Comparison of ENCODE assay signal across 26 cellular contexts in the genomic region with DNA sequence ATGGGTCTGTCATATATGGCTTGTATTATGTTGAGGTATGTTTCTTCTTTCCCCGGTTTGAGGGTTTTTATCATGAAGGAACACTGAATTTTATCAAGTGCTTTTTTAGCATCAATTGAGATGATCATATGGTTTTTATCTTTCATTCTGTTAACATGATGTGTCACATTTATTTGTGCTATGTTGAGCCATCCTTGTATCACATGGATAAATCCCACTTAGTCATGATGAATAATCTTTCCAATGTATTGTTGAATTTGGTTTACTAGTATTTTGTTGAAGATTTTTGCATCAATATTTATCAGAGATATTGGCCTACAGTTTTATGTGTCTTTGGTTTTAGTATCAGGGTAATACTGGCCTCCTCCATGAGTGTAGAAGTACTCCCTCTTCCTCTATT.
DNase-seq lines count a peak whose midpoint lies in the region; ATAC-seq and TF ChIP-seq lines count a peak whose summit lies in the region.
"Had no signal": no experiment of that assay in that cellular context is flagged by ENCODE, and none has a peak within 500 bp of the region (broad histone marks: within the 10 kb centered on the region; RNA-seq: fewer than 3 reads in every experiment).

No MANE protein-coding gene starts in this region.

- no peak overlapping the region for H3K4me3 ChIP-seq in fibroblast of the aortic adventitia (ENCODE audit: low read depth, low read length)
- H3K4me3 ChIP-seq: heart right ventricle, sigmoid colon had no signal

- ATAC-seq in HG02610 (IDR thresholded peaks at IDR 0.05; ENCODE audit: unreplicated experiment) (no peak), HG03139 (IDR thresholded peaks at IDR 0.05; ENCODE audit: unreplicated experiment) (no peak)
- ATAC-seq: heart right ventricle; naive thymus-derived CD4-positive, alpha-beta T cell; Right ventricle myocardium inferior; stimulated activated effector memory CD8-positive, alpha-beta T cell treated with anti-CD3 and anti-CD28 coated beads, Interleukin-12 subunit alpha, Interleukin-12 subunit beta, amount 100 ng/mL, for 72 hours had no signal

- no peak for TF ChIP-seq CTCF in HFFc6 (IDR thresholded peaks at IDR 0.05)
- TF ChIP-seq CTCF in fibroblast of the aortic adventitia (IDR thresholded peaks at IDR 0.05; ENCODE audit: insufficient read depth, low read length), result no peak

- no peak overlapping the region for H3K4me3 Mint-ChIP-seq in HFFc6
- no peak overlapping the region for H3K4me3 Mint-ChIP-seq in activated T-helper 1 cell treated with anti-CD3 and anti-CD28 coated beads, Interleukin-12 subunit alpha, Interleukin-12 subunit beta, Interleukin-2, Interleukin-4 antibody, amounts not matched to agents 30 ng/mL and 10 ng/mL and 1 ng/mL, durations not matched to agents 14 hours and 24 hours and 36 hours
- H3K4me3 Mint-ChIP-seq: activated CD4-positive, alpha-beta memory T cell treated with anti-CD3 and anti-CD28 coated beads for 36 hours; activated naive CD4-positive, alpha-beta T cell treated with anti-CD3 and anti-CD28 coated beads, Interleukin-2, amount 50 U/mL, for 24 hours; naive thymus-derived CD4-positive, alpha-beta T cell; stimulated activated effector memory CD8-positive, alpha-beta T cell treated with anti-CD3 and anti-CD28 coated beads, Interleukin-12 subunit alpha, Interleukin-12 subunit beta, amount 100 ng/mL, for 72 hours; type B pancreatic cell had no signal

- H3K27ac Mint-ChIP-seq in HFFc6, result peak overlapping the region; percentile 44; the same call in 1 of the 2 replicates
- H3K27ac Mint-ChIP-seq in activated T-helper 1 cell treated with anti-CD3 and anti-CD28 coated beads, Interleukin-12 subunit alpha, Interleukin-12 subunit beta, Interleukin-2, Interleukin-4 antibody, amounts not matched to agents 30 ng/mL and 10 ng/mL and 1 ng/mL, durations not matched to agents 14 hours and 24 hours and 36 hours, result no peak overlapping the region
- H3K27ac Mint-ChIP-seq: activated CD4-positive, alpha-beta memory T cell treated with anti-CD3 and anti-CD28 coated beads for 36 hours; activated naive CD4-positive, alpha-beta T cell treated with anti-CD3 and anti-CD28 coated beads, Interleukin-2, amount 50 U/mL, for 24 hours; naive thymus-derived CD4-positive, alpha-beta T cell; stimulated activated effector memory CD8-positive, alpha-beta T cell treated with anti-CD3 and anti-CD28 coated beads, Interleukin-12 subunit alpha, Interleukin-12 subunit beta, amount 100 ng/mL, for 72 hours; type B pancreatic cell had no signal

- peaks cover 19% of the 10 kb centered on the region; the same call in 1 of the 2 replicates for H3K9me3 Mint-ChIP-seq in HFFc6
- H3K9me3 Mint-ChIP-seq in activated T-helper 1 cell treated with anti-CD3 and anti-CD28 coated beads, Interleukin-12 subunit alpha, Interleukin-12 subunit beta, Interleukin-2, Interleukin-4 antibody, amounts not matched to agents 30 ng/mL and 10 ng/mL and 1 ng/mL, durations not matched to agents 14 hours and 24 hours and 36 hours, result peaks cover 38% of the 10 kb centered on the region

- peaks cover 32% of the 10 kb centered on the region for H3K36me3 Mint-ChIP-seq in HFFc6 (ENCODE audit: low read depth)
- peaks cover 24% of the 10 kb centered on the region for H3K36me3 Mint-ChIP-seq in activated T-helper 1 cell treated with anti-CD3 and anti-CD28 coated beads, Interleukin-12 subunit alpha, Interleukin-12 subunit beta, Interleukin-2, Interleukin-4 antibody, amounts not matched to agents 30 ng/mL and 10 ng/mL and 1 ng/mL, durations not matched to agents 14 hours and 24 hours and 36 hours (ENCODE audit: low read depth)

- peaks cover 18% of the 10 kb centered on the region for H3K4me1 Mint-ChIP-seq in HFFc6 (ENCODE audit: low read depth)
- no peaks in the 10 kb centered on the region for H3K4me1 Mint-ChIP-seq in activated T-helper 1 cell treated with anti-CD3 and anti-CD28 coated beads, Interleukin-12 subunit alpha, Interleukin-12 subunit beta, Interleukin-2, Interleukin-4 antibody, amounts not matched to agents 30 ng/mL and 10 ng/mL and 1 ng/mL, durations not matched to agents 14 hours and 24 hours and 36 hours (ENCODE audit: low read depth)
- H3K4me1 Mint-ChIP-seq: activated naive CD4-positive, alpha-beta T cell treated with anti-CD3 and anti-CD28 coated beads, Interleukin-2, amount 50 U/mL, for 24 hours; naive thymus-derived CD4-positive, alpha-beta T cell; stimulated activated effector memory CD8-positive, alpha-beta T cell treated with anti-CD3 and anti-CD28 coated beads, Interleukin-12 subunit alpha, Interleukin-12 subunit beta, amount 100 ng/mL, for 72 hours had no signal

- intact Hi-C loops in activated T-helper 1 cell treated with anti-CD3 and anti-CD28 coated beads, Interleukin-12 subunit alpha, Interleukin-12 subunit beta, Interleukin-2, Interleukin-4 antibody, amounts not matched to agents 30 ng/mL and 10 ng/mL and 1 ng/mL, durations not matched to agents 14 hours and 24 hours and 36 hours (cut with micrococcal nuclease), result no loop called here

- DNase-seq in HFFc6 (no peak), amniotic epithelial cell (ENCODE audit: low read depth) (peak; percentile 6), fibroblast of the aortic adventitia (ENCODE audit: low read depth) (peak; percentile 23), stromal cell of bone marrow (ENCODE audit: low read depth) (peak; percentile 24)
- no peak for DNase-seq in activated T-helper 1 cell treated with anti-CD3 and anti-CD28 coated beads, Interleukin-12 subunit alpha, Interleukin-12 subunit beta, Interleukin-2, Interleukin-4 antibody, amounts not matched to agents 30 ng/mL and 10 ng/mL and 1 ng/mL, durations not matched to agents 14 hours and 24 hours and 36 hours (ENCODE audit: low spot score)
- DNase-seq: activated CD4-positive, alpha-beta memory T cell treated with anti-CD3 and anti-CD28 coated beads for 36 hours; amygdala; Caco-2; DMS79; GDM1; heart right ventricle; KG1; naive thymus-derived CD4-positive, alpha-beta T cell; NCI-H1930; NCI-H524 treated with DMSO at 0.1 percent for 48 hours; NK-92 treated with Interleukin-12 subunit alpha and Interleukin-12 subunit beta, amount 100 ng/mL, for 24 hours; occipital lobe; sigmoid colon; substantia nigra; T-helper 2 cell had no signal

- H3K27me3 Mint-ChIP-seq in HFFc6 (ENCODE audit: insufficient read depth), result no peaks in the 10 kb centered on the region
- H3K27me3 Mint-ChIP-seq in activated T-helper 1 cell treated with anti-CD3 and anti-CD28 coated beads, Interleukin-12 subunit alpha, Interleukin-12 subunit beta, Interleukin-2, Interleukin-4 antibody, amounts not matched to agents 30 ng/mL and 10 ng/mL and 1 ng/mL, durations not matched to agents 14 hours and 24 hours and 36 hours (ENCODE audit: insufficient read depth), result no peaks in the 10 kb centered on the region
- H3K27me3 Mint-ChIP-seq: activated CD4-positive, alpha-beta memory T cell treated with anti-CD3 and anti-CD28 coated beads for 36 hours; activated naive CD4-positive, alpha-beta T cell treated with anti-CD3 and anti-CD28 coated beads, Interleukin-2, amount 50 U/mL, for 24 hours; naive thymus-derived CD4-positive, alpha-beta T cell; type B pancreatic cell had no signal

Comparison
In these comparisons a context has a peak if more than half of its experiments do, and no peak if none do; other contexts are left out.
1. DNase-seq: peak in amniotic epithelial cell (single experiment), fibroblast of the aortic adventitia (single experiment) and stromal cell of bone marrow (single experiment); none in HFFc6 (single experiment) and activated T-helper 1 cell treated with anti-CD3 and anti-CD28 coated beads, Interleukin-12 subunit alpha, Interleukin-12 subunit beta, Interleukin-2, Interleukin-4 antibody, amounts not matched to agents 30 ng/mL and 10 ng/mL and 1 ng/mL, durations not matched to agents 14 hours and 24 hours and 36 hours (single experiment).